10 cellular contexts compared by ENCODE assay signal in the genomic region with DNA sequence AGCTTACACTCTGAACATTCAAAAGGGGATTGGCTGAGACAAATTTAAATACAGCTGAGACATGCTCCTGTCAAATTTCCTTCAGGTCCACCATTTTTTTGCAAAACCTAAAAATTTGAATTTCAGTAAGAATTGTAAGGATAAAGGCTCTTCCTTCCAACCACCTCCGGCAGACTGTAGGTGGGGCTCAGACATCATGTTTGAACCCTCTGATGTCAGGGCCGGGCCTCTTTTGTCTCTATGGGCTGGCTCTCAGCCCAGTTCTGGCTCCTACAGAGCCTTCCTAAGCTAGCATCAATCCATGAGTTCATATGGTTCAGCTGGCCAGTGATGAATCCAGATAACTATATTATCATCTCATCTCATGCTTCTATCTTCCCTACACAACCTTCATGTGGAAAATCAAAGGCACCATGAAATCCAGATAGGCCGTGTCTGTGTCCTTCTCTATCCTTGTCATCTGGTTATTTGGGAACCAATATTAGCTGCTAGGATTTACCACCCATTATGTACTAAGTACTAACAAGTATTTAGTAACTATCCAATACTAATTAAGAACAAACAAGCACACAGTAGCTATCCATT. TPM values are rescaled to one million over a fixed set of nuclear protein-coding genes. Genes with fewer than 3 reads are reported as not detected.
DNase-seq lines count a peak whose midpoint lies in the region; ATAC-seq, FAIRE-seq and TF ChIP-seq lines count a peak whose summit lies in the region.
"Had no signal": no experiment of that assay in that cellular context is flagged by ENCODE, and none has a peak within 500 bp of the region (broad histone marks: within the 10 kb centered on the region; RNA-seq: fewer than 3 reads in every experiment).

No MANE protein-coding gene starts in this region.

- H3K27ac ChIP-seq in A549, result no peak overlapping the region
- no peak overlapping the region for H3K27ac ChIP-seq in HEK293 (ENCODE audit: extremely low read depth, low read depth, low read length)

- TF ChIP-seq EP300 in A549 (IDR thresholded peaks at IDR 0.05), result no peak

- CTCF ChIA-PET in A549 (lab: Yijun Ruan, JAX) (interaction anchor here (1.0 to 1.2 kb wide), 2 partner anchors 30 to 55 kb away, joined by 3 read pairs; no protein-coding TSS in a partner anchor), HEK293 (lab: Yijun Ruan, JAX) (interaction anchor here (0.5 to 2.1 kb wide), 16 partner anchors 8 to 915 kb away, joined by 3 to 13 read pairs (median 3); no protein-coding TSS in a partner anchor)

- H3K4me3 ChIP-seq in A549 (no peak overlapping the region), HEK293 (ENCODE audit: low read depth, low read length) (no peak overlapping the region)

- peak; percentile 34 to 48; a peak in 3 of 5 replicates for TF ChIP-seq RAD21 in A549 (conservative IDR thresholded peaks at IDR 0.05 in 1 of 2, IDR thresholded peaks at IDR 0.05 in 1 of 2)

- DNase-seq in A549 (ENCODE audit: low read depth in 1 of 2, low spot score in 1 of 2) (peak in 1 of 2 experiments; percentile 8), RPMI7951 (ENCODE audit: low read depth) (peak; percentile 48), glomerular visceral epithelial cell (ENCODE audit: extremely low spot score) (peak; percentile 25), T-helper 2 cell (no peak), cortex of kidney (lab: John Stamatoyannopoulos, UW) (no peak)
- DNase-seq: aorta, NCI-H1048 had no signal

- H3K36me3 ChIP-seq in HEK293 (ENCODE audit: control insufficient read depth in 2 of 2, insufficient read depth in 1 of 2, low read length in 2 of 2), result no peaks in the 10 kb centered on the region

- TF ChIP-seq CTCF in A549 (IDR thresholded peaks at IDR 0.05) (peak; percentile 14; the same call in 1 of the 3 replicates), HEK293 (tag by site-specific recombination; IDR thresholded peaks at IDR 0.05) (no peak)

- peak in 1 of 2 experiments; percentile 54; a peak in 2 of 6 replicates for ATAC-seq in A549
- no peak for ATAC-seq in HG02642 (IDR thresholded peaks at IDR 0.05; ENCODE audit: poor library complexity, unreplicated experiment)
- ATAC-seq in HG03097 (IDR thresholded peaks at IDR 0.05; ENCODE audit: low FRiP score, unreplicated experiment), result no peak

- POLR2A ChIA-PET in A549 (lab: Yijun Ruan, JAX), result no interaction called here
- POLR2A ChIA-PET in HEK293 (lab: Yijun Ruan, JAX), result no interaction called here

- TF ChIP-seq POLR2A in A549 (IDR thresholded peaks at IDR 0.05; ENCODE audit: low read length), result no peak

- WGBS in A549 (ENCODE audit: missing lambda C conversion rate), result 70% methylated on average over 3 of the region's 3 CpGs

- peaks cover 20% of the 10 kb centered on the region for H3K4me1 ChIP-seq in A549
- no peaks in the 10 kb centered on the region for H3K4me1 ChIP-seq in HEK293 (ENCODE audit: control insufficient read depth, insufficient read depth, low read length)

- FAIRE-seq in A549 (lab: Jason Lieb, UNC), result no peak

- H3K9me3 ChIP-seq in A549 (no peaks in the 10 kb centered on the region), HEK293 (ENCODE audit: control insufficient read depth, insufficient read depth, low read depth, low read length) (no peaks in the 10 kb centered on the region)

- no peak overlapping the region for H3K4me2 ChIP-seq in A549

TF ChIP-seq in A549, 52 proteins besides CTCF, POLR2A, EP300 and RAD21 (continues in another document):
- no peak for TF ChIP-seq TFCP2L1 (CRISPR knock-in tag; IDR thresholded peaks at IDR 0.05)
- TF ChIP-seq JUN (IDR thresholded peaks at IDR 0.05), result no peak
- no peak for TF ChIP-seq RFX5 (IDR thresholded peaks at IDR 0.05)
- TF ChIP-seq BCL3 (IDR thresholded peaks at IDR 0.05), result no peak
- TF ChIP-seq FOXS1 (CRISPR knock-in tag; IDR thresholded peaks at IDR 0.05), result no peak
- no peak for TF ChIP-seq EHMT2 (IDR thresholded peaks at IDR 0.05; ENCODE audit: low read depth)
- TF ChIP-seq, protein P1, sequence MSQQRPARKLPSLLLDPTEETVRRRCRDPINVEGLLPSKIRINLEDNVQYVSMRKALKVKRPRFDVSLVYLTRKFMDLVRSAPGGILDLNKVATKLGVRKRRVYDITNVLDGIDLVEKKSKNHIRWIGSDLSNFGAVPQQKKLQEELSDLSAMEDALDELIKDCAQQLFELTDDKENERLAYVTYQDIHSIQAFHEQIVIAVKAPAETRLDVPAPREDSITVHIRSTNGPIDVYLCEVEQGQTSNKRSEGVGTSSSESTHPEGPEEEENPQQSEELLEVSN (IDR thresholded peaks at IDR 0.05; ENCODE audit: borderline replicate concordance, low read depth), result no peak
- no peak for TF ChIP-seq ZNF302 (CRISPR knock-in tag; IDR thresholded peaks at IDR 0.05)
- TF ChIP-seq CHD4 (IDR thresholded peaks at IDR 0.05; ENCODE audit: borderline replicate concordance), result no peak
- TF ChIP-seq SREBF2 (IDR thresholded peaks at IDR 0.05), result no peak
- no peak for TF ChIP-seq GATA3 (IDR thresholded peaks at IDR 0.05; ENCODE audit: borderline replicate concordance)
- TF ChIP-seq ZC3H11A (IDR thresholded peaks at IDR 0.05), result no peak

TF ChIP-seq in HEK293, 187 proteins besides CTCF, POLR2A, EP300 and RAD21:
- TF ChIP-seq PRDM1 (tag by site-specific recombination; IDR thresholded peaks at IDR 0.05), result no peak
- no peak for TF ChIP-seq ZNF621 (tag by site-specific recombination; IDR thresholded peaks at IDR 0.05)
- TF ChIP-seq ZNF677 (tag by site-specific recombination; IDR thresholded peaks at IDR 0.05), result no peak
- TF ChIP-seq ZNF654 (tag by site-specific recombination; IDR thresholded peaks at IDR 0.05; ENCODE audit: low read depth), result peak; percentile 57
- TF ChIP-seq, protein P2, sequence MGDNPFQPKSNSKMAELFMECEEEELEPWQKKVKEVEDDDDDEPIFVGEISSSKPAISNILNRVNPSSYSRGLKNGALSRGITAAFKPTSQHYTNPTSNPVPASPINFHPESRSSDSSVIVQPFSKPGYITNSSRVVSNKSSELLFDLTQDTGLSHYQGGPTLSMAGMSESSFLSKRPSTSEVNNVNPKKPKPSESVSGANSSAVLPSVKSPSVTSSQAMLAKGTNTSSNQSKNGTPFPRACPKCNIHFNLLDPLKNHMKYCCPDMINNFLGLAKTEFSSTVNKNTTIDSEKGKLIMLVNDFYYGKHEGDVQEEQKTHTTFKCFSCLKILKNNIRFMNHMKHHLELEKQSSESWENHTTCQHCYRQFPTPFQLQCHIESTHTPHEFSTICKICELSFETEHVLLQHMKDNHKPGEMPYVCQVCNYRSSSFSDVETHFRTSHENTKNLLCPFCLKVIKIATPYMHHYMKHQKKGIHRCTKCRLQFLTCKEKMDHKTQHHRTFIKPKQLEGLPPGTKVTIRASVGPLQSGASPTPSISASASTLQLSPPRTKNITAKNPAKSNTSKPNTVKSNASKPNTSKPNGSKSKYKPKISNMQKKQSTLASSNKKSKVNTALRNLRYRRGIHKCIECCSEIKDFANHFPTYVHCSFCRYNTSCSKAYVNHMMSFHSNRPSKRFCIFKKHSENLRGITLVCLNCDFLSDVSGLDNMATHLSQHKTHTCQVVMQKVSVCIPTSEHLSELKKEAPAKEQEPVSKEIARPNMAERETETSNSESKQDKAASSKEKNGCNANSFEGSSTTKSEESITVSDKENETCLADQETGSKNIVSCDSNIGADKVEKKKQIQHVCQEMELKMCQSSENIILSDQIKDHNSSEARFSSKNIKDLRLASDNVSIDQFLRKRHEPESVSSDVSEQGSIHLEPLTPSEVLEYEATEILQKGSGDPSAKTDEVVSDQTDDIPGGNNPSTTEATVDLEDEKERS (tag by site-specific recombination; IDR thresholded peaks at IDR 0.05), result no peak

RNA-seq across cellular contexts. Expression of gene NIPSNAP3B, which starts 44.2 kb away (rescaled TPM):
- 2.9 and 3.4 TPM in 2 replicates for polyA plus RNA-seq in A549 (2011; rRNA removed)
- polyA plus RNA-seq in A549 (2012; cell fraction: cytosol; rRNA removed), result 0.38 and 0.62 TPM in 2 replicates
- polyA plus RNA-seq in A549 (2012; cell fraction: nucleus; rRNA removed), result 0.38 and 0.91 TPM in 2 replicates
- polyA plus RNA-seq in A549 (2017; fragmentation: RNase III; extraction: RNeasy Plus Mini Kit Qiagen cat#74134 plus additional on column Dnase treatment), result 1.00 to 2.0 TPM (median 1.7 TPM) in 3 replicates
- polyA minus RNA-seq in A549 (2011; rRNA and poly(A)+ RNA removed), result 0.73 and 1.2 TPM in 2 replicates
- total RNA-seq in RPMI7951 (2014; rRNA removed; shearing (Covaris generic)), result 2.1 and 2.6 TPM in 2 replicates

Comparison
In these comparisons a context has a peak if more than half of its experiments do, and no peak if none do; other contexts are left out.
1. DNase-seq: peak in RPMI7951 (single experiment) and glomerular visceral epithelial cell (single experiment); none in T-helper 2 cell (0 of 5) and cortex of kidney (single experiment).
2. Of the 5 proteins assayed by ChIP-seq in both HEK293 and A549: peak only in HEK293: none; only in A549: CTCF; in both: none; in neither: 4.